ENCODE assay signal across 8 cellular contexts in the genomic region with DNA sequence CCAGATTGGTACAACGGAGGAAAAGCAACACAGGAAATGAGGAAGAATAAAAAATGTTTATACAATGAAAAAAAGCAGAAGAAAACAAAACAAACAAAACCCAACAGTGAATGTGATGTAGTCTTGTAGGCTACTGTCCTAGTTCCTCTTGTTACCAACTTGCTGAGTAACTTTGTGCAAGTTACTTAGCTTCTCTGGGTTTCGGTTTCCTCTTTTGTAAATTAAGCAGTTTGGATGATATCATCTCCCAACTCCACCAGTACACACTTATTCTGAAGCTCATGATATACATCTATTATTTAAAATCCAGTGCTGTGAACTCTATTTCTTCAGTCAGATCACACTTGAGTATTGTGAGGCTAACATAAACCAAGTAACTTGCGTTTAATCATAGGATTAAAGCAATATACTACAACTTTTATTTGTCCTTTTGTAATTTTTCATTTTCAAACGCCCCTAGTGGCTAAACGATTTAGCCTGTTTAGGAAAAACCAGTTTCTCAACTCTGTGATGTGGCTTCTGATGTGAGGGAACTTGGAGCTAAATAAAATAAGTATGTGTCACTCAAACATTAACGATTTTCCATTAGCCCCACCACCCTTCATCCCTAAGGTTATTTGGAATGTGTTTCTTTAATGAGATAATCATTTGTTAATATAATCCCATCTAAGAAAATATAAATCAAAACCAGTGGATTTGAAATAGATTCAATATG. TPM values are rescaled to one million over a fixed set of nuclear protein-coding genes. Genes with fewer than 3 reads are reported as not detected.
DNase-seq lines count a peak whose midpoint lies in the region; ATAC-seq and TF ChIP-seq lines count a peak whose summit lies in the region.

No MANE protein-coding gene starts in this region.

- BruUV-seq in Calu3 (replicated peaks; lab: Mats Ljungman, UMichigan), result no TSS peak

- peaks cover 28% of the 10 kb centered on the region for H3K4me1 Mint-ChIP-seq in Calu3 (ENCODE audit: low read depth, unreplicated experiment)
- H3K4me1 Mint-ChIP-seq in HFFc6 (ENCODE audit: low read depth), result peaks cover 45% of the 10 kb centered on the region
- H3K4me1 Mint-ChIP-seq in natural killer cell, result peaks cover 51 to 55% of the 10 kb centered on the region in 2 donors

- no peaks in the 10 kb centered on the region for H3K9me3 Mint-ChIP-seq in Calu3 (ENCODE audit: low read depth, unreplicated experiment)
- H3K9me3 Mint-ChIP-seq in HFFc6, result peaks cover 14% of the 10 kb centered on the region
- no peaks in the 10 kb centered on the region for H3K9me3 Mint-ChIP-seq in natural killer cell

- H3K36me3 Mint-ChIP-seq in Calu3 (ENCODE audit: insufficient read depth, unreplicated experiment) (peaks cover 56% of the 10 kb centered on the region), HFFc6 (ENCODE audit: low read depth) (peaks cover 28% of the 10 kb centered on the region), natural killer cell (peaks cover 11% of the 10 kb centered on the region)

- DNase-seq in Calu3 (peak; percentile 56), HFFc6 (peak; percentile 66), RKO (ENCODE audit: low spot score) (peak; percentile 85), dermis blood vessel endothelial cell (peak; percentile 75), natural killer cell (no peak), UCSD-AML1 (lab: John Stamatoyannopoulos, UW; ENCODE audit: unreplicated experiment) (no peak)
- no peak for DNase-seq in activated CD4-positive, alpha-beta T cell treated with anti-CD3 and anti-CD28 coated beads for 48 hours

- intact Hi-C loops in Calu3 (cut with micrococcal nuclease; ENCODE audit: unreplicated experiment), result loop anchor here (5.0 kb wide), 1 partner anchor 94 kb away; a partner anchor contains a TSS
- intact Hi-C loops in natural killer cell (cut with micrococcal nuclease), result loop anchor here (5.0 to 10.0 kb wide), 2 partner anchors 482 to 944 kb away; a partner anchor contains a TSS

- H3K27ac Mint-ChIP-seq in Calu3 (ENCODE audit: unreplicated experiment) (peak overlapping the region; percentile 96), HFFc6 (peak overlapping the region; percentile 99), natural killer cell (peak overlapping the region; percentile 97 to 99)

- TF ChIP-seq CTCF in Calu3 (IDR thresholded peaks at IDR 0.05; ENCODE audit: unreplicated experiment), result peak; percentile 65
- peak; percentile 90 for TF ChIP-seq CTCF in HFFc6 (IDR thresholded peaks at IDR 0.05)
- TF ChIP-seq CTCF in natural killer cell (IDR thresholded peaks at IDR 0.05), result peak; percentile 88

- CTCF ChIA-PET in Calu3 (lab: Charles Lee), result interaction anchor here (0.6 to 1.4 kb wide), 12 partner anchors 11 to 759 kb away, joined by 3 to 8 read pairs (median 4); a partner anchor contains a TSS

- peaks cover 12% of the 10 kb centered on the region for H3K27me3 Mint-ChIP-seq in Calu3 (ENCODE audit: unreplicated experiment)
- peaks cover 10% of the 10 kb centered on the region for H3K27me3 Mint-ChIP-seq in HFFc6 (ENCODE audit: insufficient read depth)
- peaks cover 0 to 4% of the 10 kb centered on the region in 2 donors for H3K27me3 Mint-ChIP-seq in natural killer cell (ENCODE audit: low read depth in 2 of 2)

- H3K4me3 Mint-ChIP-seq in Calu3 (ENCODE audit: low read depth, unreplicated experiment), result peak overlapping the region; percentile 84
- H3K4me3 Mint-ChIP-seq in HFFc6, result peak overlapping the region; percentile 88
- H3K4me3 Mint-ChIP-seq in natural killer cell, result peak overlapping the region; percentile 93

- peak in 2 of 3 donors; percentile 18 to 22 for ATAC-seq in natural killer cell
- no peak for ATAC-seq in HG03521 (IDR thresholded peaks at IDR 0.05; ENCODE audit: unreplicated experiment)

RNA-seq across cellular contexts. Expression of a gene that starts 1.4 kb away (rescaled TPM):
- 26.0 and 29.7 TPM in 2 replicates for total RNA-seq in Calu3 (2022)
- 10 to 100 TPM; 12.7 to 18.6 (median 16.2) TPM for total RNA-seq in HFFc6 (2021; fragmentation: NEBNext Ultra II Directional; extraction: Animal tissue kit (Norgen Biotek cat#: 25700))
- 10.9 and 12.4 TPM in 2 replicates for total RNA-seq in dermis blood vessel endothelial cell
- total RNA-seq in natural killer cell, result 10 to 100 TPM; 44.2 to 51.3 (median 44.5) TPM

RNA-seq across cellular contexts. Expression of a gene that starts 18.2 kb away (rescaled TPM):
- total RNA-seq in Calu3 (2022) (20.4 and 20.5 TPM in 2 replicates), dermis blood vessel endothelial cell (66.0 and 66.5 TPM in 2 replicates), natural killer cell (10 to 100 TPM; 11.9 to 15.9 (median 12.6) TPM)
- total RNA-seq in HFFc6 (2021; fragmentation: NEBNext Ultra II Directional; extraction: Animal tissue kit (Norgen Biotek cat#: 25700)), result 10 to 100 TPM; 33.8 to 43.2 (median 37.7) TPM

Comparison
In these comparisons a context has a peak if more than half of its experiments do, and no peak if none do; other contexts are left out.
1. DNase-seq: peak in Calu3 (single experiment), HFFc6 (single experiment), RKO (single experiment) and dermis blood vessel endothelial cell (single experiment); none in natural killer cell (single experiment), activated CD4-positive, alpha-beta T cell treated with anti-CD3 and anti-CD28 coated beads for 48 hours (single experiment) and UCSD-AML1 (single experiment).
2. Peak in every context shown above with its lines, with median percentiles within 50 percentile points of each other: H3K27ac Mint-ChIP-seq, H3K4me3 Mint-ChIP-seq and CTCF ChIP-seq.